Comparison of ENCODE assay signal across 1 cellular context in genomic region chr2:39068757-39069515, GRCh38.
TF ChIP-seq lines count a peak whose summit lies in the region.

No MANE protein-coding gene starts in this region.

TF ChIP-seq in GM23338, 12 proteins besides CTCF, POLR2A, EP300 and RAD21:
- TF ChIP-seq ZNF462 (CRISPR knock-in tag; IDR thresholded peaks at IDR 0.05), result no peak
- no peak for TF ChIP-seq ZNF114 (CRISPR knock-in tag; IDR thresholded peaks at IDR 0.05)
- TF ChIP-seq STAT1 (IDR thresholded peaks at IDR 0.05; ENCODE audit: unreplicated experiment), result no peak
- TF ChIP-seq NANOG (IDR thresholded peaks at IDR 0.05; ENCODE audit: borderline replicate concordance), result no peak
- no peak for TF ChIP-seq JUNB (IDR thresholded peaks at IDR 0.05; ENCODE audit: unreplicated experiment)
- TF ChIP-seq REST (IDR thresholded peaks at IDR 0.05; ENCODE audit: unreplicated experiment), result no peak
- TF ChIP-seq POLR2AphosphoS5 (IDR thresholded peaks at IDR 0.05; ENCODE audit: low read depth), result no peak
- TF ChIP-seq, protein P1, sequence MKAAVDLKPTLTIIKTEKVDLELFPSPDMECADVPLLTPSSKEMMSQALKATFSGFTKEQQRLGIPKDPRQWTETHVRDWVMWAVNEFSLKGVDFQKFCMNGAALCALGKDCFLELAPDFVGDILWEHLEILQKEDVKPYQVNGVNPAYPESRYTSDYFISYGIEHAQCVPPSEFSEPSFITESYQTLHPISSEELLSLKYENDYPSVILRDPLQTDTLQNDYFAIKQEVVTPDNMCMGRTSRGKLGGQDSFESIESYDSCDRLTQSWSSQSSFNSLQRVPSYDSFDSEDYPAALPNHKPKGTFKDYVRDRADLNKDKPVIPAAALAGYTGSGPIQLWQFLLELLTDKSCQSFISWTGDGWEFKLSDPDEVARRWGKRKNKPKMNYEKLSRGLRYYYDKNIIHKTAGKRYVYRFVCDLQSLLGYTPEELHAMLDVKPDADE (IDR thresholded peaks at IDR 0.05), result no peak
- no peak for TF ChIP-seq EZH2phosphoT487 (IDR thresholded peaks at IDR 0.05; ENCODE audit: unreplicated experiment)
- no peak for TF ChIP-seq CREB1 (CRISPR knock-in tag; IDR thresholded peaks at IDR 0.05; ENCODE audit: low read depth)
- no peak for TF ChIP-seq ZNF331 (CRISPR knock-in tag; IDR thresholded peaks at IDR 0.05; ENCODE audit: low read depth)
- no peak for TF ChIP-seq EZH2 (IDR thresholded peaks at IDR 0.05; ENCODE audit: low read depth, unreplicated experiment)
